Comparison of ENCODE assay signal across 9 cellular contexts in the genomic region with DNA sequence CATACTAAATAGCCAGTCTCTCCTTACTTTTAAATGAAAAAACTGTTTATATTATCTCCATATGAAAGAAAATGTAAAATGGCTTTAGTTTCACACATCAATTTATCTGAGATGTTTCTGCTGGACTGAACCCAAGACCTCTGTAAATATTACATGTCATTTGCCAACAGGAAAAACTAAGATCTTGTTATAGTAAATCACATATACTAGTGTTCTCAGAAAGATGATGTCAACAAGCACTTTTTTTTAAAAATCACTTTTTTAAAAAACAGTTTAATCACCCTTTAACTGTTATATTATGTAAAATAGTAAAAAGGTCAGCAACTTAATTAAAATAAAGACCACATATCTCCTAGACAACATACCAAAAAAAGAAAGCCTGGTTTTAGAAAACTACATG. TPM values are rescaled to one million over a fixed set of nuclear protein-coding genes. Genes with fewer than 3 reads are reported as not detected.
DNase-seq lines count a peak whose midpoint lies in the region; ATAC-seq, FAIRE-seq and TF ChIP-seq lines count a peak whose summit lies in the region.
"Had no signal": no experiment of that assay in that cellular context is flagged by ENCODE, and none has a peak within 500 bp of the region (broad histone marks: within the 10 kb centered on the region; RNA-seq: fewer than 3 reads in every experiment).

No MANE protein-coding gene starts in this region.

- FAIRE-seq in HepG2 (lab: Jason Lieb, UNC), result no peak
- FAIRE-seq: D721Med had no signal

- no peaks in the 10 kb centered on the region for H3K36me3 ChIP-seq in A673 (ENCODE audit: insufficient read depth, low read length, poor library complexity, severe bottlenecking)
- peaks cover 7 to 29% of the 10 kb centered on the region in 2 experiments for H3K36me3 ChIP-seq in HepG2 (replicated peaks in 1 of 2; ENCODE audit: control insufficient read depth in 1 of 2, insufficient read depth in 2 of 2, low read length in 2 of 2)

- no peaks in the 10 kb centered on the region for H4K20me1 ChIP-seq in HepG2 (ENCODE audit: insufficient read depth, low read length)

- H3K4me3 ChIP-seq in A673 (ENCODE audit: low read depth, low read length, poor library complexity, severe bottlenecking) (no peak overlapping the region), HL-60 (replicated peaks; ENCODE audit: insufficient read depth, low read length) (no peak overlapping the region), HepG2 (replicated peaks in 1 of 3; ENCODE audit: insufficient read depth in 1 of 3, low read depth in 2 of 3, low read length in 3 of 3) (no peak overlapping the region; a peak in 1 of 6 replicates)

- H3K4me2 ChIP-seq in HepG2 (ENCODE audit: low read depth, low read length), result peak overlapping the region; percentile 71

- TF ChIP-seq POLR2A in HepG2 (IDR thresholded peaks at IDR 0.05; ENCODE audit: insufficient read depth in 1 of 2, low read depth in 2 of 2, low read length in 2 of 2), result no peak

- H3K27ac ChIP-seq in A673 (ENCODE audit: low read depth, low read length, poor library complexity, severe bottlenecking) (peak overlapping the region; percentile 58), HL-60 (replicated peaks) (peak overlapping the region; percentile 79), HepG2 (ENCODE audit: extremely low read length, insufficient read depth, low read length) (peak overlapping the region; percentile 85)

- H2AFZ ChIP-seq in HepG2 (ENCODE audit: low read length), result no peak overlapping the region

- H3K36me3 Mint-ChIP-seq in activated naive CD8-positive, alpha-beta T cell treated with anti-CD3 and anti-CD28 coated beads, Interleukin-2, amount 10 ng/mL, durations not matched to agents 7 days and 5 days, result peaks cover 41% of the 10 kb centered on the region

- no peak for TF ChIP-seq RAD21 in HepG2 (CRISPR knock-in tag; IDR thresholded peaks at IDR 0.05)

- intact Hi-C loops in A673 (cut with micrococcal nuclease; ENCODE audit: unreplicated experiment) (no loop called here), HepG2 (cut with micrococcal nuclease; ENCODE audit: unreplicated experiment) (loop anchor here (1.0 to 10.0 kb wide), 2 partner anchors 53 to 107 kb away; no protein-coding TSS in a partner anchor)

- H3K9me3 ChIP-seq in A673 (ENCODE audit: low read depth, low read length, poor library complexity, severe bottlenecking) (no peaks in the 10 kb centered on the region), HepG2 (ENCODE audit: low read length) (no peaks in the 10 kb centered on the region)

- no peak for ATAC-seq in activated naive CD8-positive, alpha-beta T cell treated with anti-CD3 and anti-CD28 coated beads, Interleukin-2, amount 10 ng/mL, durations not matched to agents 7 days and 5 days (ENCODE audit: low read depth)
- ATAC-seq in HepG2 (no peak), HG02884 (IDR thresholded peaks at IDR 0.05; ENCODE audit: unreplicated experiment) (no peak), HG03442 (IDR thresholded peaks at IDR 0.05; ENCODE audit: unreplicated experiment) (no peak)

- H3K27me3 ChIP-seq in A673 (replicated peaks; ENCODE audit: insufficient read depth, low read depth, low read length, poor library complexity), result no peaks in the 10 kb centered on the region
- no peaks in the 10 kb centered on the region for H3K27me3 ChIP-seq in HL-60 (ENCODE audit: insufficient read depth, poor library complexity, severe bottlenecking)
- no peaks in the 10 kb centered on the region for H3K27me3 ChIP-seq in HepG2 (ENCODE audit: control insufficient read depth in 1 of 2, insufficient read depth in 2 of 2, low read length in 2 of 2)

- H3K4me3 Mint-ChIP-seq in activated naive CD8-positive, alpha-beta T cell treated with anti-CD3 and anti-CD28 coated beads, Interleukin-2, amount 10 ng/mL, durations not matched to agents 7 days and 5 days, result peak overlapping the region; percentile 83

- H3K27me3 Mint-ChIP-seq in activated naive CD8-positive, alpha-beta T cell treated with anti-CD3 and anti-CD28 coated beads, Interleukin-2, amount 10 ng/mL, durations not matched to agents 7 days and 5 days, result no peaks in the 10 kb centered on the region

- POLR2A ChIA-PET in A673 (lab: Charles Lee; ENCODE audit: low non-redundant PET) (no interaction called here), HepG2 (lab: Yijun Ruan, JAX) (interaction anchor here (0.8 to 1.5 kb wide), 2 partner anchors 46 to 460 kb away, joined by 3 to 12 read pairs; partner anchors contain the start of gene PTPN2)
- POLR2A ChIA-PET in activated naive CD8-positive, alpha-beta T cell treated with anti-CD3 and anti-CD28 coated beads, Interleukin-2, amount 10 ng/mL, durations not matched to agents 7 days and 5 days (lab: Charles Lee), result interaction anchor here (1.5 kb wide), 1 partner anchor 46 kb away, joined by 13 read pairs; the partner anchor contains the start of gene PTPN2

- in situ Hi-C loops in HepG2 (cut with HindIII; ENCODE audit: extremely low pct_ligation_motif_present, low pct_unique_long_range_greater_than_20kb), result no loop called here

- peak overlapping the region; percentile 55; the same call in 1 of the 2 replicates for H3K9ac ChIP-seq in HepG2 (ENCODE audit: insufficient read depth, low read depth, low read length)

- CTCF ChIA-PET in A673 (lab: Charles Lee), result no interaction called here
- CTCF ChIA-PET in HepG2 (lab: Yijun Ruan, JAX; ENCODE audit: low intra/inter-chr PET ratio, low total read pairs), result no interaction called here

- H3K9me3 Mint-ChIP-seq in activated naive CD8-positive, alpha-beta T cell treated with anti-CD3 and anti-CD28 coated beads, Interleukin-2, amount 10 ng/mL, durations not matched to agents 7 days and 5 days, result no peaks in the 10 kb centered on the region

- H3K4me1 Mint-ChIP-seq in activated naive CD8-positive, alpha-beta T cell treated with anti-CD3 and anti-CD28 coated beads, Interleukin-2, amount 10 ng/mL, durations not matched to agents 7 days and 5 days, result peaks cover 52% of the 10 kb centered on the region

- TF ChIP-seq CTCF in A673 (conservative IDR thresholded peaks at IDR 0.05; ENCODE audit: low read depth, low read length) (no peak), HL-60 (IDR thresholded peaks at IDR 0.05; ENCODE audit: insufficient read depth, low read length) (no peak), HepG2 (CRISPR knock-in tag; IDR thresholded peaks at IDR 0.05) (no peak)

- BruUV-seq in A673 (replicated peaks; lab: Mats Ljungman, UMichigan) (no TSS peak), HepG2 (replicated peaks; lab: Mats Ljungman, UMichigan) (no TSS peak)

- H3K4me1 ChIP-seq in A673 (ENCODE audit: insufficient read depth, low read length, poor library complexity, severe bottlenecking) (peaks cover 24% of the 10 kb centered on the region), HepG2 (ENCODE audit: insufficient read depth, low read length) (peaks cover 24% of the 10 kb centered on the region)

- no peak for TF ChIP-seq EP300 in HepG2 (IDR thresholded peaks at IDR 0.05; ENCODE audit: low read depth in 2 of 2, low read length in 2 of 2)
- no peak for TF ChIP-seq EP300 in HepG2 (CRISPR knock-in tag; IDR thresholded peaks at IDR 0.05; ENCODE audit: borderline replicate concordance)

- peaks cover 12% of the 10 kb centered on the region for H3K79me2 ChIP-seq in HepG2 (ENCODE audit: insufficient read depth, low read length)

- DNase-seq in A673 (ENCODE audit: low spot score) (no peak), HL-60 (ENCODE audit: low read depth in 1 of 2, low spot score in 1 of 2) (no peak), HepG2 (ENCODE audit: low spot score) (no peak), NCI-H146 treated with DMSO at 0.1 percent for 48 hours (lab: John Stamatoyannopoulos, UW; ENCODE audit: unreplicated experiment) (no peak), NCI-H2196 treated with DMSO at 0.1 percent for 48 hours (lab: John Stamatoyannopoulos, UW; ENCODE audit: unreplicated experiment) (no peak)
- no peak for DNase-seq in activated naive CD8-positive, alpha-beta T cell treated with anti-CD3 and anti-CD28 coated beads, Interleukin-2, amount 10 ng/mL, durations not matched to agents 7 days and 5 days

- H3K27ac Mint-ChIP-seq in activated naive CD8-positive, alpha-beta T cell treated with anti-CD3 and anti-CD28 coated beads, Interleukin-2, amount 10 ng/mL, durations not matched to agents 7 days and 5 days, result peak overlapping the region; percentile 92

TF ChIP-seq in HepG2, 621 proteins besides CTCF, POLR2A, EP300 and RAD21:
- TF ChIP-seq, protein P1, sequence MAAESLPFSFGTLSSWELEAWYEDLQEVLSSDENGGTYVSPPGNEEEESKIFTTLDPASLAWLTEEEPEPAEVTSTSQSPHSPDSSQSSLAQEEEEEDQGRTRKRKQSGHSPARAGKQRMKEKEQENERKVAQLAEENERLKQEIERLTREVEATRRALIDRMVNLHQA (CRISPR knock-in tag; IDR thresholded peaks at IDR 0.05), result no peak
- TF ChIP-seq HNRNPL (IDR thresholded peaks at IDR 0.05; ENCODE audit: low read depth, low read length), result 0 out of 2 replicates have a peak, but pooled peaks have one; percentile 13
- no peak for TF ChIP-seq ZNF850 (CRISPR knock-in tag; conservative IDR thresholded peaks at IDR 0.05)
- TF ChIP-seq ZNF547 (CRISPR knock-in tag; IDR thresholded peaks at IDR 0.05), result no peak

RNA-seq across cellular contexts. Expression of gene PTPN2, which starts 46.3 kb away (rescaled TPM):
- 35.8 and 44.7 TPM in 2 replicates for total RNA-seq in A673 (2021)
- total RNA-seq in activated naive CD8-positive, alpha-beta T cell treated with anti-CD3 and anti-CD28 coated beads, Interleukin-2, amount 10 ng/mL, durations not matched to agents 7 days and 5 days, result 10 to 100 TPM; 64.9 to 68.1 TPM
- total RNA-seq in HepG2 (2016; rRNA removed; fragmentation: Illumina TruSeq; extraction: Trizol), result 41.5 and 50.4 TPM in 2 replicates
- 49.3 and 52.6 TPM in 2 replicates for total RNA-seq in HepG2 (2016; cell fraction: cytosol; rRNA removed; fragmentation: Illumina TruSeq; extraction: Trizol; ENCODE audit: low read depth)
- total RNA-seq in HepG2 (2016; cell fraction: insoluble cytoplasmic fraction; rRNA removed; fragmentation: Illumina TruSeq; extraction: Trizol), result 38.4 and 56.0 TPM in 2 replicates
- total RNA-seq in HepG2 (2016; cell fraction: membrane; rRNA removed; fragmentation: Illumina TruSeq; extraction: Trizol), result 51.7 and 54.4 TPM in 2 replicates
- 26.0 and 29.7 TPM in 2 replicates for total RNA-seq in HepG2 (2016; cell fraction: nucleus; rRNA removed; fragmentation: Illumina TruSeq; extraction: Trizol)
- polyA plus RNA-seq in HepG2 (2011; rRNA removed), result 19.0 and 24.9 TPM in 2 replicates
- polyA plus RNA-seq in HepG2 (2011; cell fraction: cytosol; rRNA removed), result 10.2 and 14.5 TPM in 2 replicates
- 11.5 and 12.9 TPM in 2 replicates for polyA plus RNA-seq in HepG2 (2011; cell fraction: nucleus; rRNA removed)
- polyA plus RNA-seq in HepG2 (2012), result 22.1 and 25.7 TPM in 2 replicates
- 32.5 and 35.5 TPM in 2 replicates for polyA plus RNA-seq in HepG2 (2016; cell fraction: cytosol; fragmentation: Illumina TruSeq; extraction: Trizol; ENCODE audit: low read depth)
- polyA plus RNA-seq in HepG2 (2016; cell fraction: insoluble cytoplasmic fraction; fragmentation: Illumina TruSeq; extraction: Trizol; ENCODE audit: low read depth), result 63.2 and 65.8 TPM in 2 replicates
- 42.7 and 43.8 TPM in 2 replicates for polyA plus RNA-seq in HepG2 (2016; cell fraction: membrane; fragmentation: Illumina TruSeq; extraction: Trizol; ENCODE audit: low read depth)
- polyA plus RNA-seq in HepG2 (2016; cell fraction: nucleus; fragmentation: Illumina TruSeq; extraction: Trizol; ENCODE audit: insufficient read depth, low read depth), result 42.7 and 47.1 TPM in 2 replicates
- polyA minus RNA-seq in HepG2 (2011; rRNA and poly(A)+ RNA removed; ENCODE audit: low replicate concordance), result 15.3 and 15.9 TPM in 2 replicates
- polyA minus RNA-seq in HepG2 (2011; cell fraction: cytosol; rRNA and poly(A)+ RNA removed), result 19.2 and 19.3 TPM in 2 replicates
- polyA minus RNA-seq in HepG2 (2011; cell fraction: nucleus; rRNA and poly(A)+ RNA removed), result 31.0 and 33.9 TPM in 2 replicates
